ENCODE assay signal across 1 cellular context in the genomic region with DNA sequence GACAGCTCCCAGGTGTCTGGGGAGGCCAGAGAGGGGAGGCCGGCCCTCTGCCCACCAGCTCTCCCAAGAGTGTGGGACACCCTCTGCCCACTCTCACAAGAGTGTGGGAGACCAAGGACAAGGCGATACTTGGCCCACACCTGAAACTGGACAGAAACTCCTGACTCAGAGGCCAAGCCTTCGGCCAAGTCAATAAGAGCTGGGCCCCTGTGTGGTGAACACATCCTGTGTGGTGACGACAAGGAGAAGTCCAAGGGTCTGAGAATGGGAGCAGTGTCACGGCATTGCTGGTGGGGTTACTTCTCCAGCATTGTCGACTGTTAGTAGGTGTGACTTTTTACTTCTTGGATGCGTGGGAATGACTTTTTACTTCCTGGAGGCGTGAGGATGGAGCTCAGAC.
TF ChIP-seq lines count a peak whose summit lies in the region.

No MANE protein-coding gene starts in this region.

TF ChIP-seq in GM23338, 12 proteins besides CTCF, POLR2A, EP300 and RAD21 (continued from another document):
- TF ChIP-seq, protein P1, sequence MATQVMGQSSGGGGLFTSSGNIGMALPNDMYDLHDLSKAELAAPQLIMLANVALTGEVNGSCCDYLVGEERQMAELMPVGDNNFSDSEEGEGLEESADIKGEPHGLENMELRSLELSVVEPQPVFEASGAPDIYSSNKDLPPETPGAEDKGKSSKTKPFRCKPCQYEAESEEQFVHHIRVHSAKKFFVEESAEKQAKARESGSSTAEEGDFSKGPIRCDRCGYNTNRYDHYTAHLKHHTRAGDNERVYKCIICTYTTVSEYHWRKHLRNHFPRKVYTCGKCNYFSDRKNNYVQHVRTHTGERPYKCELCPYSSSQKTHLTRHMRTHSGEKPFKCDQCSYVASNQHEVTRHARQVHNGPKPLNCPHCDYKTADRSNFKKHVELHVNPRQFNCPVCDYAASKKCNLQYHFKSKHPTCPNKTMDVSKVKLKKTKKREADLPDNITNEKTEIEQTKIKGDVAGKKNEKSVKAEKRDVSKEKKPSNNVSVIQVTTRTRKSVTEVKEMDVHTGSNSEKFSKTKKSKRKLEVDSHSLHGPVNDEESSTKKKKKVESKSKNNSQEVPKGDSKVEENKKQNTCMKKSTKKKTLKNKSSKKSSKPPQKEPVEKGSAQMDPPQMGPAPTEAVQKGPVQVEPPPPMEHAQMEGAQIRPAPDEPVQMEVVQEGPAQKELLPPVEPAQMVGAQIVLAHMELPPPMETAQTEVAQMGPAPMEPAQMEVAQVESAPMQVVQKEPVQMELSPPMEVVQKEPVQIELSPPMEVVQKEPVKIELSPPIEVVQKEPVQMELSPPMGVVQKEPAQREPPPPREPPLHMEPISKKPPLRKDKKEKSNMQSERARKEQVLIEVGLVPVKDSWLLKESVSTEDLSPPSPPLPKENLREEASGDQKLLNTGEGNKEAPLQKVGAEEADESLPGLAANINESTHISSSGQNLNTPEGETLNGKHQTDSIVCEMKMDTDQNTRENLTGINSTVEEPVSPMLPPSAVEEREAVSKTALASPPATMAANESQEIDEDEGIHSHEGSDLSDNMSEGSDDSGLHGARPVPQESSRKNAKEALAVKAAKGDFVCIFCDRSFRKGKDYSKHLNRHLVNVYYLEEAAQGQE (IDR thresholded peaks at IDR 0.05; ENCODE audit: unreplicated experiment), result no peak
- TF ChIP-seq POLR2AphosphoS5 (IDR thresholded peaks at IDR 0.05; ENCODE audit: low read depth) (no peak), JUNB (IDR thresholded peaks at IDR 0.05; ENCODE audit: unreplicated experiment) (no peak)
- TF ChIP-seq, protein P2, sequence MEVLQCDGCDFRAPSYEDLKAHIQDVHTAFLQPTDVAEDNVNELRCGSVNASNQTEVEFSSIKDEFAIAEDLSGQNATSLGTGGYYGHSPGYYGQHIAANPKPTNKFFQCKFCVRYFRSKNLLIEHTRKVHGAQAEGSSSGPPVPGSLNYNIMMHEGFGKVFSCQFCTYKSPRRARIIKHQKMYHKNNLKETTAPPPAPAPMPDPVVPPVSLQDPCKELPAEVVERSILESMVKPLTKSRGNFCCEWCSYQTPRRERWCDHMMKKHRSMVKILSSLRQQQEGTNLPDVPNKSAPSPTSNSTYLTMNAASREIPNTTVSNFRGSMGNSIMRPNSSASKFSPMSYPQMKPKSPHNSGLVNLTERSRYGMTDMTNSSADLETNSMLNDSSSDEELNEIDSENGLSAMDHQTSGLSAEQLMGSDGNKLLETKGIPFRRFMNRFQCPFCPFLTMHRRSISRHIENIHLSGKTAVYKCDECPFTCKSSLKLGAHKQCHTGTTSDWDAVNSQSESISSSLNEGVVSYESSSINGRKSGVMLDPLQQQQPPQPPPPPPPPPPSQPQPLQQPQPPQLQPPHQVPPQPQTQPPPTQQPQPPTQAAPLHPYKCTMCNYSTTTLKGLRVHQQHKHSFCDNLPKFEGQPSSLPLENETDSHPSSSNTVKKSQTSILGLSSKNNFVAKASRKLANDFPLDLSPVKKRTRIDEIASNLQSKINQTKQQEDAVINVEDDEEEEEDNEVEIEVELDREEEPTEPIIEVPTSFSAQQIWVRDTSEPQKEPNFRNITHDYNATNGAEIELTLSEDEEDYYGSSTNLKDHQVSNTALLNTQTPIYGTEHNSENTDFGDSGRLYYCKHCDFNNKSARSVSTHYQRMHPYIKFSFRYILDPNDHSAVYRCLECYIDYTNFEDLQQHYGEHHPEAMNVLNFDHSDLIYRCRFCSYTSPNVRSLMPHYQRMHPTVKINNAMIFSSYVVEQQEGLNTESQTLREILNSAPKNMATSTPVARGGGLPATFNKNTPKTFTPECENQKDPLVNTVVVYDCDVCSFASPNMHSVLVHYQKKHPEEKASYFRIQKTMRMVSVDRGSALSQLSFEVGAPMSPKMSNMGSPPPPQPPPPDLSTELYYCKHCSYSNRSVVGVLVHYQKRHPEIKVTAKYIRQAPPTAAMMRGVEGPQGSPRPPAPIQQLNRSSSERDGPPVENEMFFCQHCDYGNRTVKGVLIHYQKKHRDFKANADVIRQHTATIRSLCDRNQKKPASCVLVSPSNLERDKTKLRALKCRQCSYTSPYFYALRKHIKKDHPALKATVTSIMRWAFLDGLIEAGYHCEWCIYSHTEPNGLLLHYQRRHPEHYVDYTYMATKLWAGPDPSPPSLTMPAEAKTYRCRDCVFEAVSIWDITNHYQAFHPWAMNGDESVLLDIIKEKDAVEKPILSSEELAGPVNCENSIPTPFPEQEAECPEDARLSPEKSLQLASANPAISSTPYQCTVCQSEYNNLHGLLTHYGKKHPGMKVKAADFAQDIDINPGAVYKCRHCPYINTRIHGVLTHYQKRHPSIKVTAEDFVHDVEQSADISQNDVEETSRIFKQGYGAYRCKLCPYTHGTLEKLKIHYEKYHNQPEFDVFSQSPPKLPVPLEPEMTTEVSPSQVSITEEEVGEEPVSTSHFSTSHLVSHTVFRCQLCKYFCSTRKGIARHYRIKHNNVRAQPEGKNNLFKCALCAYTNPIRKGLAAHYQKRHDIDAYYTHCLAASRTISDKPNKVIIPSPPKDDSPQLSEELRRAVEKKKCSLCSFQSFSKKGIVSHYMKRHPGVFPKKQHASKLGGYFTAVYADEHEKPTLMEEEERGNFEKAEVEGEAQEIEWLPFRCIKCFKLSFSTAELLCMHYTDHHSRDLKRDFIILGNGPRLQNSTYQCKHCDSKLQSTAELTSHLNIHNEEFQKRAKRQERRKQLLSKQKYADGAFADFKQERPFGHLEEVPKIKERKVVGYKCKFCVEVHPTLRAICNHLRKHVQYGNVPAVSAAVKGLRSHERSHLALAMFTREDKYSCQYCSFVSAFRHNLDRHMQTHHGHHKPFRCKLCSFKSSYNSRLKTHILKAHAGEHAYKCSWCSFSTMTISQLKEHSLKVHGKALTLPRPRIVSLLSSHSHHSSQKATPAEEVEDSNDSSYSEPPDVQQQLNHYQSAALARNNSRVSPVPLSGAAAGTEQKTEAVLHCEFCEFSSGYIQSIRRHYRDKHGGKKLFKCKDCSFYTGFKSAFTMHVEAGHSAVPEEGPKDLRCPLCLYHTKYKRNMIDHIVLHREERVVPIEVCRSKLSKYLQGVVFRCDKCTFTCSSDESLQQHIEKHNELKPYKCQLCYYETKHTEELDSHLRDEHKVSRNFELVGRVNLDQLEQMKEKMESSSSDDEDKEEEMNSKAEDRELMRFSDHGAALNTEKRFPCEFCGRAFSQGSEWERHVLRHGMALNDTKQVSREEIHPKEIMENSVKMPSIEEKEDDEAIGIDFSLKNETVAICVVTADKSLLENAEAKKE (CRISPR knock-in tag; IDR thresholded peaks at IDR 0.05), result no peak
